Comparison of ENCODE assay signal across 9 cellular contexts in the genomic region with DNA sequence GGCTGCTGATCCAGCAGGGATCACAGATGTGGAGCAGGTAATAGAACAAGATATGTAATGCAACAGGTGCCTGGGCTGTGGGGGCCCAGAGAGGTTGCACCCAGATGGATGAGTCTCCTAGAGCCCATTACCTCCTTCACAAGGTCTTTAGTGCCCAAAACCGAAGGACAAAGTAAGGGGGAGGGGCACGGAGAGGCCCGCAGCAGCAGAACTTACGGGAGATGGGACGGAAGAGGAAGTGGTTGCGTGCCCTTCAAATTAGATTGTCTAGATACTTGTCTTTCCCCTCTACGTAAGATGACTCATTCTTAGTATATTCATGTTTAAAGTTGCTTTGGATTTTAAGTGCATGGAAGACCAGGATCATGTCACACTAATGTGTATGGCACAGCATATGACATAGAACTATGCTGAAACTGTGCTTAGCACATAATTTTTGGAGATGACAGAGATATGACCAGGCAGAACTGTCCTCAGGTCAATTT. TPM values are rescaled to one million over a fixed set of nuclear protein-coding genes. Genes with fewer than 3 reads are reported as not detected.
DNase-seq lines count a peak whose midpoint lies in the region; ATAC-seq and TF ChIP-seq lines count a peak whose summit lies in the region.
"Had no signal": no experiment of that assay in that cellular context is flagged by ENCODE, and none has a peak within 500 bp of the region (broad histone marks: within the 10 kb centered on the region; RNA-seq: fewer than 3 reads in every experiment).

No MANE protein-coding gene starts in this region.

- ATAC-seq in GM18907 (IDR thresholded peaks at IDR 0.05; ENCODE audit: unreplicated experiment), result peak; percentile 59
- ATAC-seq in HG03095 (IDR thresholded peaks at IDR 0.05; ENCODE audit: unreplicated experiment), result peak; percentile 52
- ATAC-seq in mucosa of descending colon, result peak; percentile 79

- H3K27ac ChIP-seq in urinary bladder (ENCODE audit: low read depth), result peak overlapping the region; percentile 32
- H3K27ac ChIP-seq: SK-N-MC had no signal

- H3K4me3 ChIP-seq in mucosa of descending colon (no peak overlapping the region), urinary bladder (ENCODE audit: low read depth, low read length) (no peak overlapping the region)
- H3K4me3 ChIP-seq: SK-N-MC had no signal

- intact Hi-C loops in mucosa of descending colon (cut with DNase I, micrococcal nuclease), result no loop called here

- H3K36me3 ChIP-seq in mucosa of descending colon (ENCODE audit: low read depth), result no peaks in the 10 kb centered on the region
- no peaks in the 10 kb centered on the region for H3K36me3 ChIP-seq in urinary bladder (ENCODE audit: insufficient read depth)

- TF ChIP-seq CTCF in mucosa of descending colon (IDR thresholded peaks at IDR 0.05), result no peak

- H3K9me3 ChIP-seq in mucosa of descending colon, result no peaks in the 10 kb centered on the region

- DNase-seq in SKM-1 (lab: John Stamatoyannopoulos, UW; ENCODE audit: unreplicated experiment) (peak; percentile 74), mucosa of descending colon (peak in 2 of 3 donors; percentile 56 to 70), HuH-7.5 (ENCODE audit: low spot score) (no peak), NCI-H524 treated with DMSO at 0.1 percent for 48 hours (lab: John Stamatoyannopoulos, UW) (no peak)
- peak; percentile 60 for DNase-seq in activated naive CD4-positive, alpha-beta T cell treated with anti-CD3 and anti-CD28 coated beads, Interleukin-2, amount 50 U/mL, for 16 hours

- peaks cover 2% of the 10 kb centered on the region for H3K4me1 ChIP-seq in mucosa of descending colon (ENCODE audit: low read depth)
- H3K4me1 ChIP-seq in urinary bladder (ENCODE audit: insufficient read depth), result no peaks in the 10 kb centered on the region

- WGBS in urinary bladder, result 51% methylated on average over 7 of the region's 7 CpGs

RNA-seq across cellular contexts. Expression of a gene that starts 5.7 kb away (rescaled TPM):
- total RNA-seq in mucosa of descending colon (10 to 100 TPM; 20.3 to 21.2 (median 20.9) TPM), urinary bladder (42.9 TPM)
- 22.8 TPM for polyA plus RNA-seq in urinary bladder

RNA-seq across cellular contexts. Expression of a gene that starts 12.7 kb away (rescaled TPM):
- total RNA-seq in mucosa of descending colon, result 1 to 10 TPM; 4.9 to 8.8 (median 8.8) TPM
- total RNA-seq in urinary bladder, result 11.8 TPM
- 4.1 TPM for polyA plus RNA-seq in urinary bladder

Comparison
In these comparisons a context has a peak if more than half of its experiments do, and no peak if none do; other contexts are left out.
1. DNase-seq: peak in SKM-1 (single experiment), activated naive CD4-positive, alpha-beta T cell treated with anti-CD3 and anti-CD28 coated beads, Interleukin-2, amount 50 U/mL, for 16 hours (single experiment) and mucosa of descending colon (2 of 3); none in HuH-7.5 (single experiment) and NCI-H524 treated with DMSO at 0.1 percent for 48 hours (single experiment).
2. Peak in every context shown above with its lines, with median percentiles within 50 percentile points of each other: ATAC-seq.